9 cellular contexts compared by ENCODE assay signal in genomic region chr4:40305329-40306193, GRCh38. TPM values are rescaled to one million over a fixed set of nuclear protein-coding genes. Genes with fewer than 3 reads are reported as not detected.
A peak's percentile ranks its signal among the peaks of the same experiment; 100 is the strongest.
DNase-seq lines count a peak whose midpoint lies in the region; ATAC-seq and TF ChIP-seq lines count a peak whose summit lies in the region.
"Had no signal": no experiment of that assay in that cellular context is flagged by ENCODE, and none has a peak within 500 bp of the region (broad histone marks: within the 10 kb centered on the region; RNA-seq: fewer than 3 reads in every experiment).

No MANE protein-coding gene starts in this region.

- DNase-seq in central memory CD8-positive, alpha-beta T cell (ENCODE audit: low spot score in 2 of 2): peak in 1 of 2 donors; percentile 56
- DNase-seq in NCI-H446 (lab: John Stamatoyannopoulos, UW) (no peak), UCSD-AML1 (lab: John Stamatoyannopoulos, UW; ENCODE audit: unreplicated experiment) (no peak), MCF 10A (ENCODE audit: unreplicated experiment) (no peak), NOMO-1 treated with dmso at 0.1 percent for 144 hours (lab: John Stamatoyannopoulos, UW; ENCODE audit: unreplicated experiment) (no peak)

- H3K9me3 Mint-ChIP-seq in IgD-negative memory B cell (peaks cover 0 to 5% (median 0%) of the 10 kb centered on the region in 3 donors), MCF 10A (ENCODE audit: unreplicated experiment) (peaks cover 7% of the 10 kb centered on the region)
- no peaks in the 10 kb centered on the region for H3K9me3 Mint-ChIP-seq in central memory CD8-positive, alpha-beta T cell
- H3K9me3 Mint-ChIP-seq: nephron had no signal

- H3K27ac Mint-ChIP-seq in IgD-negative memory B cell (peak overlapping the region; percentile 84 to 97 (median 97)), MCF 10A (ENCODE audit: low read depth, unreplicated experiment) (no peak overlapping the region)
- H3K27ac Mint-ChIP-seq in central memory CD8-positive, alpha-beta T cell (ENCODE audit: low read depth): peak overlapping the region; percentile 98
- H3K27ac Mint-ChIP-seq: nephron had no signal

- peaks cover 1% of the 10 kb centered on the region for H3K27me3 Mint-ChIP-seq in IgD-negative memory B cell
- H3K27me3 Mint-ChIP-seq in central memory CD8-positive, alpha-beta T cell: no peaks in the 10 kb centered on the region
- H3K27me3 Mint-ChIP-seq in MCF 10A (ENCODE audit: insufficient read depth, unreplicated experiment): no peaks in the 10 kb centered on the region

- TF ChIP-seq CTCF in GM12873 (IDR thresholded peaks at IDR 0.05; ENCODE audit: insufficient read depth, low read depth, low read length, missing control alignments): peak; percentile 43
- TF ChIP-seq CTCF in MCF 10A (IDR thresholded peaks at IDR 0.05; ENCODE audit: unreplicated experiment): no peak

- CTCF ChIA-PET in MCF 10A (lab: Yijun Ruan, JAX): interaction anchor here (0.6 to 3.0 kb wide), 5 partner anchors 12 to 1403 kb away, joined by 3 to 10 read pairs (median 4); no protein-coding TSS in a partner anchor

- peak; percentile 33 for ATAC-seq in GM21423 (IDR thresholded peaks at IDR 0.05; ENCODE audit: unreplicated experiment)
- peak; percentile 16 for ATAC-seq in central memory CD8-positive, alpha-beta T cell (replicated peaks; ENCODE audit: extremely low read depth, poor library complexity, severe bottlenecking)

- intact Hi-C loops in MCF 10A (cut with micrococcal nuclease): no loop called here

- no TSS peak for BruUV-seq in MCF 10A (replicated peaks; lab: Mats Ljungman, UMichigan)

- H3K4me1 Mint-ChIP-seq in IgD-negative memory B cell (peaks cover 68 to 79% (median 69%) of the 10 kb centered on the region in 3 donors), MCF 10A (ENCODE audit: insufficient read depth, unreplicated experiment) (peaks cover 6% of the 10 kb centered on the region)
- H3K4me1 Mint-ChIP-seq in central memory CD8-positive, alpha-beta T cell: peaks cover 73% of the 10 kb centered on the region

- H3K36me3 Mint-ChIP-seq in IgD-negative memory B cell (no peaks in the 10 kb centered on the region), MCF 10A (ENCODE audit: insufficient read depth, unreplicated experiment) (no peaks in the 10 kb centered on the region)
- peaks cover 30% of the 10 kb centered on the region for H3K36me3 Mint-ChIP-seq in central memory CD8-positive, alpha-beta T cell (ENCODE audit: insufficient read depth)

- POLR2A ChIA-PET in MCF 10A (lab: Yijun Ruan, JAX): no interaction called here

- H3K4me3 Mint-ChIP-seq in IgD-negative memory B cell (peak overlapping the region; percentile 65 to 91 (median 80)), MCF 10A (ENCODE audit: unreplicated experiment) (no peak overlapping the region)
- peak overlapping the region; percentile 54 for H3K4me3 Mint-ChIP-seq in central memory CD8-positive, alpha-beta T cell
- H3K4me3 Mint-ChIP-seq: nephron had no signal

RNA-seq across cellular contexts. Expression of gene CHRNA9, which starts 29.6 kb away (rescaled TPM):
- polyA plus RNA-seq in IgD-negative memory B cell: not detected
- 1.8 and 2.0 TPM in 2 replicates for total RNA-seq in MCF 10A (2022)
